In the genomic region with DNA sequence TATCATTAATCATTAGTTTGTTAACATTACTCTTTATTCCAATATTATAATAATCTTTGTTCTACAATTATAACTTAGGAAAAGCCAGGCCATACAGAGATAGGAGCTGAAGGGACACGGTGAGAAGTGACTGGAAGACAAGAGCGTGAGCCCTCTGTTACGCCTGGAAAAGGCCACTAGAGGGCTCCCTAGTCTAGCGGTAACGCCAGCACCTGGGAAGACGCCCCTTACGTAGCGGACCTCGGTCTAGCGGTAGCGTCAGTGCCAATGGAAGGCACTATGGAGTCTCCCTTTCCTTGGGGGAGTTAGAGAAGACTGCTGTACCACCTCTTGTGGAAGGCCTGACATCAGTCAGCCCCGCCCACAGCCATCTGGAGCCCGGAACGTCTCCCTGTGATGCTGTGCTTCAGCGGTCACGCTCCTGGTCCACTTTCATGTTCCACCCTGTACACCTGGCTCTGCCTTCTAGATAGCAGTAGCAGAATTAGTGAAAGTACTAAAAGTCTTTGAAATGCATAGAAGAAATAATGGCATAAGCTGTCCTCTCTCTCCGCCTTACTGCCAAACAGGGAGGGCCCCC, we compare ENCODE assay signal across 8 cellular contexts. TPM values are rescaled to one million over a fixed set of nuclear protein-coding genes. Genes with fewer than 3 reads are reported as not detected.
DNase-seq lines count a peak whose midpoint lies in the region; ATAC-seq and TF ChIP-seq lines count a peak whose summit lies in the region.
"Not testable (repeated sequence)": the region's sequence is repeated elsewhere in the genome, so short reads cannot be mapped to it uniquely, and the experiment has no call there.

No MANE protein-coding gene starts in this region.

- H3K9me3 ChIP-seq in HCT116 (ENCODE audit: control insufficient read depth in 1 of 2, insufficient read depth in 1 of 2, low read depth in 1 of 2, low read length in 2 of 2); WERI-Rb-1 (ENCODE audit: severe bottlenecking); upper lobe of right lung: not testable (repeated sequence)

- POLR2A ChIA-PET in HCT116 (lab: Charles Lee): not testable (repeated sequence)

- not testable (repeated sequence) for H3K79me2 ChIP-seq in HCT116 (ENCODE audit: insufficient read depth, low read length)

- H3K4me3 Mint-ChIP-seq in activated naive CD8-positive, alpha-beta T cell treated with anti-CD3 and anti-CD28 coated beads, Interleukin-2, amount 50 U/mL, for 24 hours; natural killer cell: not testable (repeated sequence)

- not testable (repeated sequence) for H3K27me3 Mint-ChIP-seq in activated naive CD8-positive, alpha-beta T cell treated with anti-CD3 and anti-CD28 coated beads, Interleukin-2, amount 50 U/mL, for 24 hours; natural killer cell (ENCODE audit: low read depth in 2 of 2)

- H3K4me3 ChIP-seq in HCT116 (replicated peaks in 1 of 2; ENCODE audit: low read depth in 1 of 2, low read length in 2 of 2); WERI-Rb-1 (ENCODE audit: low read depth, low read length); upper lobe of right lung: not testable (repeated sequence)

- intact Hi-C loops in HCT116 (cut with micrococcal nuclease); left ventricle myocardium superior (cut with micrococcal nuclease); natural killer cell (cut with micrococcal nuclease); upper lobe of right lung (cut with DNase I): not testable (repeated sequence)

- H3K9ac ChIP-seq in HCT116 (ENCODE audit: low read length): not testable (repeated sequence)

- RAD21 ChIA-PET in HCT116 (lab: Charles Lee; ENCODE audit: low non-redundant PET in 1 of 2, low total read pairs in 2 of 2, uncharacterized antibody in 2 of 2, unreplicated experiment in 2 of 2): not testable (repeated sequence)

- H3K27me3 ChIP-seq in HCT116 (ENCODE audit: insufficient read depth, low read length); WERI-Rb-1 (ENCODE audit: insufficient read depth, low read depth, severe bottlenecking); upper lobe of right lung: not testable (repeated sequence)

- TF ChIP-seq RAD21 in HCT116 (IDR thresholded peaks at IDR 0.05; ENCODE audit: low read depth): not testable (repeated sequence)

- BruUV-seq in HCT116 (replicated peaks; lab: Mats Ljungman, UMichigan): not testable (repeated sequence)

- H3K27ac ChIP-seq in HCT116 (ENCODE audit: low read depth, low read length); WERI-Rb-1; upper lobe of right lung: not testable (repeated sequence)

- TF ChIP-seq POLR2A in HCT116 (IDR thresholded peaks at IDR 0.05; ENCODE audit: borderline replicate concordance, extremely low read depth, insufficient read depth, insufficient read length): not testable (repeated sequence)

- not testable (repeated sequence) for H3K4me2 ChIP-seq in HCT116 (ENCODE audit: low read length)

- H3K4me1 ChIP-seq in HCT116 (ENCODE audit: control insufficient read depth in 1 of 2, insufficient read depth in 2 of 2, low read length in 2 of 2); upper lobe of right lung: not testable (repeated sequence)

- ATAC-seq in GM18868 (IDR thresholded peaks at IDR 0.05; ENCODE audit: unreplicated experiment): peak; percentile 61
- ATAC-seq in HCT116: peak; percentile 99
- ATAC-seq in HG03159 (IDR thresholded peaks at IDR 0.05; ENCODE audit: unreplicated experiment): peak; percentile 64
- ATAC-seq in activated naive CD8-positive, alpha-beta T cell treated with anti-CD3 and anti-CD28 coated beads, Interleukin-2, amount 50 U/mL, for 24 hours: peak; percentile 82
- ATAC-seq in left ventricle myocardium superior: peak; percentile 84
- peak in 2 of 3 donors; percentile 72 to 89 for ATAC-seq in natural killer cell
- peak; percentile 95 for ATAC-seq in upper lobe of right lung

- H3K36me3 Mint-ChIP-seq in activated naive CD8-positive, alpha-beta T cell treated with anti-CD3 and anti-CD28 coated beads, Interleukin-2, amount 50 U/mL, for 24 hours (ENCODE audit: low read depth); natural killer cell: not testable (repeated sequence)

- not testable (repeated sequence) for H3K9me2 ChIP-seq in HCT116 (ENCODE audit: insufficient read depth)

- H3K27ac Mint-ChIP-seq in activated naive CD8-positive, alpha-beta T cell treated with anti-CD3 and anti-CD28 coated beads, Interleukin-2, amount 50 U/mL, for 24 hours; natural killer cell: not testable (repeated sequence)

- not testable (repeated sequence) for DNase-seq in HCT116 (ENCODE audit: low read depth, low spot score); activated naive CD8-positive, alpha-beta T cell treated with anti-CD3 and anti-CD28 coated beads, Interleukin-2, amount 50 U/mL, for 24 hours; left ventricle myocardium superior; natural killer cell
- peak; percentile 33 for DNase-seq in WERI-Rb-1
- peak; percentile 28 for DNase-seq in upper lobe of right lung

- H3K4me1 Mint-ChIP-seq in activated naive CD8-positive, alpha-beta T cell treated with anti-CD3 and anti-CD28 coated beads, Interleukin-2, amount 50 U/mL, for 24 hours; natural killer cell: not testable (repeated sequence)

- H3K9me3 Mint-ChIP-seq in activated naive CD8-positive, alpha-beta T cell treated with anti-CD3 and anti-CD28 coated beads, Interleukin-2, amount 50 U/mL, for 24 hours; natural killer cell: not testable (repeated sequence)

- CTCF ChIA-PET in HCT116 (lab: Charles Lee): not testable (repeated sequence)

- H4K20me1 ChIP-seq in HCT116 (ENCODE audit: insufficient read depth): not testable (repeated sequence)

- H3K36me3 ChIP-seq in HCT116 (ENCODE audit: control insufficient read depth in 1 of 2, insufficient read depth in 2 of 2, low read length in 2 of 2); WERI-Rb-1; upper lobe of right lung: not testable (repeated sequence)

- not testable (repeated sequence) for H2AFZ ChIP-seq in HCT116 (ENCODE audit: low read depth, low read length, poor library complexity, severe bottlenecking)

- TF ChIP-seq CTCF in HCT116 (IDR thresholded peaks at IDR 0.05 in 2 of 3, conservative IDR thresholded peaks at IDR 0.05 in 1 of 3; ENCODE audit: borderline replicate concordance in 1 of 3, insufficient read depth in 1 of 3, low read depth in 2 of 3, low read length in 2 of 3); WERI-Rb-1 (IDR thresholded peaks at IDR 0.05; ENCODE audit: low read depth, low read length); natural killer cell (IDR thresholded peaks at IDR 0.05); upper lobe of right lung (IDR thresholded peaks at IDR 0.05): not testable (repeated sequence)

RNA-seq across cellular contexts. Expression of a gene that starts 55.6 kb away (rescaled TPM):
- total RNA-seq in HCT116 (2021; ENCODE audit: unreplicated experiment): 35.7 TPM
- polyA plus RNA-seq in HCT116 (2012): 55.8 and 57.0 TPM in 2 replicates
- total RNA-seq in left ventricle myocardium superior: 161 TPM
- total RNA-seq in natural killer cell: 10 to 100 TPM in 2 of 3 donors, 1 to 10 TPM in 1; 6.8 to 14.0 (median 13.1) TPM
- 53.3 TPM for total RNA-seq in upper lobe of right lung
